In the genomic region with DNA sequence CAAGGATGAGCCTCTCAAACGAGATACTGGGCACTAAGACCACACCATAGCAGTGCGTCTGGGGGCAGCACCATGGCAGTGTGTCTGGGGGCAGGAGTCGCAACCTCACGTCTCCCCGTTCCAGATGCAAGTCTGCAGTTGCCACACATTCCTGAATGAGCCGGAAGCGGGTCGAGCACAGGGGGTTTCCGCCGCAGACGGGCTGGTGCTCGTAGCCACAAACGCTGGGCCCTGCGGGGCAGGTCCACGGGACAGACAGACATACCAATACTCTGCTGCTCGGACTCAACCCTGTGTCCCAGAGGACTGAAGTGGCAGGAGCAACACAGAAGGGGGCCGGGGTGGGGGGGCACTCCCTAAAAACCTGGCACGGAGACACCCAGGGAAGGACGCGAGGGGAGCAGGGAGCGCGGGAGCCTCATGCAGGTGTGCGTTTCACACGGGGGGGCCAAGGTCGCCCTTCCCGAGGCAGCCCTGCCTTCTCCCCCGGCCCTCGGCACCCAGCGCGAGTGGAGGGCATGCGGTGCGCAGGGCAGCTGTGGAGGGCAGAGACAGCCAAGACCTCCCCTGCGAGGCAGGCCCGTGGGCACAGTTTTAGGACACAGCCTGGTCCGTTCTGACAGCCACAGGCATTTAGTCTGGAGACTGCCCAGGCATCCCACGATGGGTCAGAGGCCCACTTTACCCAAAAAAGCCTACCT, we compare ENCODE assay signal across 19 cellular contexts.
"Had no signal": no experiment of that assay in that cellular context is flagged by ENCODE, and none has a peak within 500 bp of the region (broad histone marks: within the 10 kb centered on the region; RNA-seq: fewer than 3 reads in every experiment).

No MANE protein-coding gene starts in this region.

- H3K4me3 Mint-ChIP-seq: activated CD4-positive, alpha-beta T cell treated with anti-CD3 and anti-CD28 coated beads, Interleukin-2, amount 10 ng/mL, durations not matched to agents 7 days and 5 days; effector memory CD8-positive, alpha-beta T cell; memory B cell; naive thymus-derived CD8-positive, alpha-beta T cell; stimulated activated naive B cell treated with anti-CD40 and anti-IgM and Interleukin-4, amounts not matched to agents 10 μg/mL and 1 μg/mL and 100 μg/mL, for 72 hours had no signal

- H3K4me3 ChIP-seq: adrenal gland, esophagus squamous epithelium, thoracic aorta had no signal

- H3K27ac Mint-ChIP-seq: activated CD4-positive, alpha-beta T cell treated with anti-CD3 and anti-CD28 coated beads, Interleukin-2, amount 10 ng/mL, durations not matched to agents 7 days and 5 days; effector memory CD8-positive, alpha-beta T cell; memory B cell had no signal

- H3K9me3 ChIP-seq: adrenal gland, esophagus squamous epithelium, thoracic aorta had no signal

- H3K27me3 Mint-ChIP-seq: activated CD4-positive, alpha-beta T cell treated with anti-CD3 and anti-CD28 coated beads, Interleukin-2, amount 10 ng/mL, durations not matched to agents 7 days and 5 days had no signal

- FAIRE-seq: bronchial epithelial cell had no signal

- DNase-seq: activated CD4-positive, alpha-beta T cell treated with anti-CD3 and anti-CD28 coated beads, Interleukin-2, amount 10 ng/mL, durations not matched to agents 7 days and 5 days; activated CD8-positive, alpha-beta memory T cell treated with anti-CD3 and anti-CD28 coated beads for 24 hours; activated CD8-positive, alpha-beta memory T cell treated with anti-CD3 and anti-CD28 coated beads, Interleukin-2, amount 50 U/mL, for 48 hours; activated effector memory CD4-positive, alpha-beta T cell treated with Interleukin-2 at 50 U/mL for 16 hours; activated T-cell treated with anti-CD3 and anti-CD28 coated beads, Interleukin-2, amount 50 U/mL, for 48 hours; cerebellar nuclear complex; effector memory CD8-positive, alpha-beta T cell; esophagus squamous epithelium; kidney glomerular epithelial cell; left ventricle myocardium superior; naive thymus-derived CD8-positive, alpha-beta T cell; stimulated activated naive B cell treated with anti-CD40 and anti-IgM and Interleukin-4, amounts not matched to agents 10 μg/mL and 1 μg/mL and 100 μg/mL, for 72 hours; T1000 had no signal

- H3K9me3 Mint-ChIP-seq: activated CD4-positive, alpha-beta T cell treated with anti-CD3 and anti-CD28 coated beads, Interleukin-2, amount 10 ng/mL, durations not matched to agents 7 days and 5 days; activated naive CD4-positive, alpha-beta T cell treated with anti-CD3 and anti-CD28 coated beads, Interleukin-2, amount 50 U/mL, for 72 hours; effector memory CD8-positive, alpha-beta T cell; memory B cell; naive thymus-derived CD8-positive, alpha-beta T cell; stimulated activated naive B cell treated with anti-CD40 and anti-IgM and Interleukin-4, amounts not matched to agents 10 μg/mL and 1 μg/mL and 100 μg/mL, for 72 hours had no signal

- H3K27me3 ChIP-seq: adrenal gland had no signal

- ATAC-seq: activated CD4-positive, CD25-positive, alpha-beta regulatory T cell treated with anti-CD3 and anti-CD28 coated beads, Interleukin-2, amount 50 U/mL, for 24 hours; activated naive CD4-positive, alpha-beta T cell treated with anti-CD3 and anti-CD28 coated beads, Interleukin-2, amount 50 U/mL, for 72 hours; effector memory CD8-positive, alpha-beta T cell; left ventricle myocardium superior; naive thymus-derived CD8-positive, alpha-beta T cell; stimulated activated naive B cell treated with anti-CD40 and anti-IgM and Interleukin-4, amounts not matched to agents 10 μg/mL and 1 μg/mL and 100 μg/mL, for 72 hours had no signal

- H3K27ac ChIP-seq: adrenal gland, esophagus squamous epithelium, thoracic aorta had no signal
